In genomic region chr4:4853371-4853823, GRCh38 we compare ENCODE assay signal across 9 cellular contexts. TPM values are rescaled to one million over a fixed set of nuclear protein-coding genes. Genes with fewer than 3 reads are reported as not detected.
A peak's percentile ranks its signal among the peaks of the same experiment; 100 is the strongest.
DNase-seq lines count a peak whose midpoint lies in the region; ATAC-seq, FAIRE-seq and TF ChIP-seq lines count a peak whose summit lies in the region.
"Had no signal": no experiment of that assay in that cellular context is flagged by ENCODE, and none has a peak within 500 bp of the region (broad histone marks: within the 10 kb centered on the region; RNA-seq: fewer than 3 reads in every experiment).

No MANE protein-coding gene starts in this region.

- no peak for TF ChIP-seq POLR2A in H1 (IDR thresholded peaks at IDR 0.05; ENCODE audit: control extremely low read depth in 1 of 2, low read depth in 2 of 2, low read length in 2 of 2)

- no peak overlapping the region for H2AFZ ChIP-seq in H1 (ENCODE audit: low read length)

- CTCF ChIA-PET in H1 (lab: Charles Lee; ENCODE audit: partially characterized antibody): interaction anchor here (0.8 to 3.6 kb wide), 14 partner anchors 10 to 288 kb away, joined by 3 to 12 read pairs (median 5); no protein-coding TSS in a partner anchor

- no peak overlapping the region for H3K9ac ChIP-seq in H1 (replicated peaks in 1 of 4; ENCODE audit: extremely low read depth in 1 of 4, low read depth in 3 of 4, low read length in 3 of 4)

- H3K56ac ChIP-seq in H1 (replicated peaks; ENCODE audit: insufficient read length, low read depth, low read length): no peak overlapping the region

- H3K14ac ChIP-seq in H1 (ENCODE audit: insufficient read length): no peak overlapping the region

- POLR2A ChIA-PET in H1 (lab: Charles Lee; ENCODE audit: partially characterized antibody): interaction anchor here (0.9 to 2.1 kb wide), 4 partner anchors 13 to 184 kb away, joined by 3 to 5 read pairs (median 4); no protein-coding TSS in a partner anchor

- no peak overlapping the region for H3K23ac ChIP-seq in H1 (ENCODE audit: insufficient read length)

- H4K91ac ChIP-seq in H1 (replicated peaks; ENCODE audit: insufficient read length, low read length): no peak overlapping the region

- ATAC-seq in GM18511 (IDR thresholded peaks at IDR 0.05; ENCODE audit: unreplicated experiment): peak; percentile 39
- ATAC-seq in HG03196 (IDR thresholded peaks at IDR 0.05; ENCODE audit: unreplicated experiment): peak; percentile 25
- no peak for ATAC-seq in GM19467 (IDR thresholded peaks at IDR 0.05; ENCODE audit: unreplicated experiment)

- H3K79me1 ChIP-seq in H1 (ENCODE audit: low read depth, low read length): no peaks in the 10 kb centered on the region

- no peak overlapping the region for H4K5ac ChIP-seq in H1 (ENCODE audit: insufficient read length, low read depth, low read length)

- DNase-seq in H1 (ENCODE audit: low read depth in 1 of 2, low spot score in 2 of 2) (no peak), retina (peak; percentile 66), EL (no peak), hypothalamus (lab: John Stamatoyannopoulos, UW) (no peak), foreskin melanocyte (no peak)

- no peak overlapping the region for H3K18ac ChIP-seq in H1 (ENCODE audit: extremely low read depth, low read length)

- 5% methylated on average over 25 of the region's 26 CpGs; no CpG with 5 or more reads in 1 of the 2 experiments for WGBS in H1 (ENCODE audit: extremely low coverage in 1 of 2, insufficient coverage in 1 of 2, insufficient read length in 1 of 2, insufficient replicate concordance in 2 of 2, low coverage in 1 of 2, low lambda C conversion rate in 2 of 2, missing lambda C conversion rate in 1 of 2), 2 experiments

- H4K20me1 ChIP-seq in H1 (replicated peaks in 1 of 2; ENCODE audit: control insufficient read depth in 1 of 2, insufficient read depth in 2 of 2, low read length in 2 of 2): peaks cover 38 to 42% of the 10 kb centered on the region in 2 experiments

- no peak overlapping the region for H2BK120ac ChIP-seq in H1 (replicated peaks; ENCODE audit: low read depth, low read length)

- no peaks in the 10 kb centered on the region for H3K9me3 ChIP-seq in H1 (ENCODE audit: insufficient read depth in 2 of 2, low read depth in 1 of 2, low read length in 1 of 2)

- peaks cover 4% of the 10 kb centered on the region; the same call in 1 of the 2 replicates for H3K23me2 ChIP-seq in H1 (ENCODE audit: low read depth, low read length)

- no peak overlapping the region for H2BK15ac ChIP-seq in H1 (ENCODE audit: low read length)

- no peak for FAIRE-seq in H1 (lab: Jason Lieb, UNC)

- TF ChIP-seq RAD21 in H1 (IDR thresholded peaks at IDR 0.05 in 1 of 2, conservative IDR thresholded peaks at IDR 0.05 in 1 of 2; ENCODE audit: low read depth in 2 of 2, low read length in 2 of 2): no peak

- peaks cover 0 to 18% (median 9%) of the 10 kb centered on the region in 4 experiments; a peak in 6 of 7 replicates for H3K4me1 ChIP-seq in H1 (replicated peaks in 1 of 4; ENCODE audit: control insufficient read depth in 3 of 4, insufficient read depth in 4 of 4, low read length in 3 of 4)

- H3K36me3 ChIP-seq in H1 (ENCODE audit: control insufficient read depth in 2 of 4, insufficient read depth in 4 of 4, low read length in 3 of 4): no peaks in the 10 kb centered on the region
- H3K36me3 ChIP-seq: cardiac muscle cell had no signal

- no peak for TF ChIP-seq CTCF in H1 (IDR thresholded peaks at IDR 0.05; ENCODE audit: control extremely low read depth in 1 of 3, insufficient read depth in 1 of 3, low read depth in 1 of 3, low read length in 3 of 3)

- no peak overlapping the region for H3K4ac ChIP-seq in H1 (replicated peaks; ENCODE audit: insufficient read length, low read depth, low read length)

- no peak overlapping the region for H2BK5ac ChIP-seq in H1 (ENCODE audit: low read depth, low read length)

- H3K4me3 ChIP-seq in H1 (ENCODE audit: extremely low read depth in 1 of 4, insufficient read depth in 2 of 4, low read depth in 3 of 4, low read length in 4 of 4): peak overlapping the region in 1 of 4 experiments; percentile 47; a peak in 4 of 8 replicates
- H3K4me3 ChIP-seq: cardiac muscle cell had no signal

- peak overlapping the region; percentile 62 to 69 for H3K4me2 ChIP-seq in H1 (ENCODE audit: insufficient read depth in 1 of 2, low read depth in 2 of 2, low read length in 2 of 2)

- peaks cover 84 to 98% (median 93%) of the 10 kb centered on the region in 4 experiments for H3K27me3 ChIP-seq in H1 (replicated peaks in 1 of 4; ENCODE audit: control insufficient read depth in 3 of 4, extremely low read depth in 1 of 4, insufficient read depth in 3 of 4, low read length in 3 of 4)

- H4K8ac ChIP-seq in H1 (ENCODE audit: extremely low read depth, insufficient read depth, low read length): no peak overlapping the region

- TF ChIP-seq EP300 in H1 (IDR thresholded peaks at IDR 0.05; ENCODE audit: borderline replicate concordance in 1 of 2, low read depth in 2 of 2, low read length in 2 of 2): no peak

- no peak overlapping the region for H2BK12ac ChIP-seq in H1 (ENCODE audit: low read depth, low read length)

- H2AK5ac ChIP-seq in H1 (ENCODE audit: low read depth, low read length): no peak overlapping the region

- no peaks in the 10 kb centered on the region for H3K79me2 ChIP-seq in H1 (ENCODE audit: control insufficient read depth in 1 of 2, insufficient read depth in 2 of 2, low read length in 2 of 2)

- no peak overlapping the region for H3K27ac ChIP-seq in H1 (ENCODE audit: low read depth, low read length)
- H3K27ac ChIP-seq: cardiac muscle cell had no signal

- H2BK20ac ChIP-seq in H1 (ENCODE audit: low read length): no peak overlapping the region

TF ChIP-seq in H1, 55 proteins besides CTCF, POLR2A, EP300 and RAD21:
- TF ChIP-seq JUN (IDR thresholded peaks at IDR 0.05; ENCODE audit: low read depth, low read length) (no peak), RNF2 (IDR thresholded peaks at IDR 0.05; ENCODE audit: borderline replicate concordance, low read depth, low read length, missing control alignments, poor library complexity, severe bottlenecking) (peak; percentile 94), SUZ12 (IDR thresholded peaks at IDR 0.05; ENCODE audit: low read length) (peak; percentile 69), EZH2 (IDR thresholded peaks at IDR 0.05; ENCODE audit: low read depth, low read length, severe bottlenecking) (peak; percentile 42)

RNA-seq across cellular contexts. Expression of gene MSX1, which starts 6.1 kb away (rescaled TPM):
- not detected in 2 replicates for total RNA-seq in H1 (2021; fragmentation: NEBNext Ultra II Directional; extraction: Animal tissue kit (Norgen Biotek cat#: 25700))
- polyA plus RNA-seq in H1 (2011; rRNA removed): 0.47 and 0.75 TPM in 2 replicates
- polyA plus RNA-seq in H1 (2011; cell fraction: cytosol; rRNA removed): 0.34 TPM
- polyA plus RNA-seq in H1 (2011; cell fraction: nucleus; rRNA removed): 2.0 TPM
- polyA plus RNA-seq in H1 (2012, experiment 1 of 2): 0.23 to 0.44 TPM (median 0.34 TPM) in 4 replicates
- 0.55 TPM for polyA plus RNA-seq in H1 (2012, experiment 2 of 2)
- polyA plus RNA-seq in H1 (2013, experiment 1 of 2): 0.24 TPM
- 0.26 TPM for polyA plus RNA-seq in H1 (2013, experiment 2 of 2)
- not detected in 2 replicates for polyA minus RNA-seq in H1 (2011; rRNA and poly(A)+ RNA removed)
- not detected for polyA minus RNA-seq in H1 (2011; cell fraction: cytosol; rRNA and poly(A)+ RNA removed)
- 0.30 TPM for polyA minus RNA-seq in H1 (2011; cell fraction: nucleus; rRNA and poly(A)+ RNA removed)
